1 cellular context compared by ENCODE assay signal in the genomic region with DNA sequence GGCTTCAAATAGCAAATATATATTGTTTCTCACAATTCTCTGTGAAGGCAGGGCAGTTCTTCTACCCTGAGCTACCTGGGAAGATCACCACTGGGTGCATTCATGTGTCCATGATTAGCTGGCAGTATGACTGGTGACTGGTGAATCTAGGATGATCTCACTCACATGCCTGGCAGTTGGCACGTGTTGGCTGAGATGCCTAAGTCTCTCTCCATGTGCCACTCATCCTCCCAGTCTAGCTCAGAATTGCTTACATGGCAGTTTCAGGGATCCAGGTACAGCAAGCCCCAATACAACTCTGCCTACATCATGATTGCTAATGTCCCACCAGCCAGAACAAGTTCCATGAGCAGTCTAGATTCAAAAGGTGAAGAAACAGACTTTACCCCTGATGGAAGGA.
A peak's percentile ranks its signal among the peaks of the same experiment; 100 is the strongest.
TF ChIP-seq lines count a peak whose summit lies in the region.

No MANE protein-coding gene starts in this region.

TF ChIP-seq in HepG2, 621 proteins besides CTCF, POLR2A, EP300 and RAD21 (continued from another document):
- TF ChIP-seq ZNF646 (CRISPR knock-in tag; IDR thresholded peaks at IDR 0.05): no peak
- no peak for TF ChIP-seq CCDC6 (CRISPR knock-in tag; IDR thresholded peaks at IDR 0.05)
- TF ChIP-seq FOXO4 (CRISPR knock-in tag; conservative IDR thresholded peaks at IDR 0.05): no peak
- no peak for TF ChIP-seq DRAP1 (CRISPR knock-in tag; IDR thresholded peaks at IDR 0.05)
- TF ChIP-seq ZNF20 (CRISPR knock-in tag; IDR thresholded peaks at IDR 0.05): no peak
- no peak for TF ChIP-seq ZBTB49 (CRISPR knock-in tag; IDR thresholded peaks at IDR 0.05; ENCODE audit: borderline replicate concordance)
- no peak for TF ChIP-seq ARID3A (IDR thresholded peaks at IDR 0.05; ENCODE audit: low read depth, low read length)
- peak; percentile 90 to 91 for TF ChIP-seq MAFK (conservative IDR thresholded peaks at IDR 0.05 in 1 of 2, IDR thresholded peaks at IDR 0.05 in 1 of 2; ENCODE audit: low read length in 2 of 2)
